In the genomic region with DNA sequence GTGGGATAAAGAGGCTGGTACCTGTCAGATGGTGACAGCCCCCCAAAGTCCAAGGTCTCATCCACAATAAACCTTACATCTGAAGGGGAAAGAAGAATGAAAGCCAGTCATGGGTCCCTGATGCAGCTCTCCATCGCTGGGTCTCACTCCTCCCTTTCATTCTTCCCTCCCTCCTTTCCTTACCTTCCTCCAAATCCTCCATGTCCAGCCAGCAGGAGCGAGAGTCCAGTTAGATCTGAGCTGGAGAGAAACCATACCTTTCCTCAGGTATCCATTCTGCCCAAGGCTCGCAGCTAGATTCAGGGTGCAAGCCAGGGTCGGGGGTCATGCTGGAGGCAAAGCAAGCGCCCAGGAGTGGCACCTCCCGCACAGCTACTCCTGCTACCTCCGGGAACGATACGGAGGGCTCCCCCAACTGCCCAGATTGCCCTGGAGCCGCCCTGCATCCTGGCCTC, we compare ENCODE assay signal across 8 cellular contexts. TPM values are rescaled to one million over a fixed set of nuclear protein-coding genes. Genes with fewer than 3 reads are reported as not detected.
DNase-seq lines count a peak whose midpoint lies in the region; ATAC-seq and TF ChIP-seq lines count a peak whose summit lies in the region.

No MANE protein-coding gene starts in this region.

- TF ChIP-seq CTCF in glutamatergic neuron (IDR thresholded peaks at IDR 0.05; ENCODE audit: partially characterized antibody, unreplicated experiment): no peak

- CTCF ChIA-PET in T-cell (lab: Charles Lee): interaction anchor here (0.6 to 1.7 kb wide), 8 partner anchors 117 to 250 kb away, joined by 3 to 12 read pairs (median 5); a partner anchor contains a TSS

- peaks cover 18 to 21% (median 18%) of the 10 kb centered on the region in 3 donors for H3K4me1 Mint-ChIP-seq in T-cell
- peaks cover 18% of the 10 kb centered on the region for H3K4me1 Mint-ChIP-seq in glutamatergic neuron (ENCODE audit: low read depth, unreplicated experiment)

- H3K4me3 ChIP-seq in H7 (ENCODE audit: insufficient read depth, low read depth, low read length) (peak overlapping the region; percentile 76), skeletal muscle tissue (ENCODE audit: low read length in 3 of 3) (peak overlapping the region; percentile 86 to 94 (median 88))

- H3K9ac ChIP-seq in skeletal muscle tissue (ENCODE audit: low read depth in 1 of 3, low read length in 3 of 3): peak overlapping the region; percentile 74 to 87 (median 87)

- H3K27ac Mint-ChIP-seq in T-cell (peak overlapping the region in 1 of 2 donors; percentile 91), glutamatergic neuron (ENCODE audit: unreplicated experiment) (peak overlapping the region; percentile 86)

- DNase-seq in H7 (peak; percentile 92), T-cell (no peak), glutamatergic neuron (no peak), NCI-H2227 (lab: John Stamatoyannopoulos, UW; ENCODE audit: unreplicated experiment) (no peak), C1 segment of cervical spinal cord (lab: John Stamatoyannopoulos, UW) (no peak), AML-193 (lab: John Stamatoyannopoulos, UW) (no peak), dedifferentiated amniotic fluid mesenchymal stem cell (ENCODE audit: extremely low spot score) (no peak)

- H3K27me3 Mint-ChIP-seq in T-cell: no peaks in the 10 kb centered on the region
- H3K27me3 Mint-ChIP-seq in glutamatergic neuron (ENCODE audit: unreplicated experiment): peaks cover 13% of the 10 kb centered on the region

- H3K27ac ChIP-seq in skeletal muscle tissue (ENCODE audit: low read depth, low read length): no peak overlapping the region

- H3K4me3 Mint-ChIP-seq in T-cell (peak overlapping the region; percentile 92 to 97 (median 94)), glutamatergic neuron (ENCODE audit: unreplicated experiment) (peak overlapping the region; percentile 100)

- H3K36me3 Mint-ChIP-seq in T-cell (no peaks in the 10 kb centered on the region), glutamatergic neuron (ENCODE audit: unreplicated experiment) (no peaks in the 10 kb centered on the region)

- no peaks in the 10 kb centered on the region for H3K9me3 Mint-ChIP-seq in T-cell
- peaks cover 9% of the 10 kb centered on the region for H3K9me3 Mint-ChIP-seq in glutamatergic neuron (ENCODE audit: unreplicated experiment)

- peaks cover 15 to 31% (median 20%) of the 10 kb centered on the region in 3 donors for H3K4me1 ChIP-seq in skeletal muscle tissue (ENCODE audit: control insufficient read depth in 3 of 3, insufficient read depth in 3 of 3, low read length in 3 of 3)

- H3K27me3 ChIP-seq in H7 (ENCODE audit: control insufficient read depth, insufficient read depth, low read length) (no peaks in the 10 kb centered on the region), skeletal muscle tissue (ENCODE audit: control insufficient read depth in 3 of 3, insufficient read depth in 3 of 3, low read length in 3 of 3) (no peaks in the 10 kb centered on the region)

- ATAC-seq in T-cell (replicated peaks in 1 of 4): no peak

- POLR2A ChIA-PET in T-cell (lab: Charles Lee): no interaction called here

- no peaks in the 10 kb centered on the region for H3K9me3 ChIP-seq in skeletal muscle tissue (ENCODE audit: control insufficient read depth in 3 of 3, low read length in 3 of 3)

- H3K36me3 ChIP-seq in H7 (replicated peaks; ENCODE audit: control insufficient read depth, insufficient read depth, low read length) (peaks cover 20% of the 10 kb centered on the region), skeletal muscle tissue (ENCODE audit: control insufficient read depth in 3 of 3, insufficient read depth in 3 of 3, low read length in 3 of 3) (peaks cover 0 to 2% (median 0%) of the 10 kb centered on the region in 3 donors)

RNA-seq across cellular contexts. Expression of a gene that starts 0.4 kb away (rescaled TPM):
- total RNA-seq in H7 (2014; rRNA removed; shearing (Covaris generic)): 112 and 141 TPM in 2 replicates
- total RNA-seq in T-cell: 1 to 10 TPM in 2 of 5 donors, under 1 TPM in 3; 0.35 to 1.6 (median 0.72) TPM
- 13.9 TPM for total RNA-seq in glutamatergic neuron (ENCODE audit: unreplicated experiment)
- 1.6 TPM for total RNA-seq in skeletal muscle tissue

RNA-seq across cellular contexts. Expression of a gene that starts 24.3 kb away (rescaled TPM):
- total RNA-seq in H7 (2014; rRNA removed; shearing (Covaris generic)): not detected in 2 replicates
- total RNA-seq in T-cell (not detected), glutamatergic neuron (ENCODE audit: unreplicated experiment) (0.64 TPM), skeletal muscle tissue (under 0.01 TPM)

RNA-seq across cellular contexts. Expression of a gene that starts 33.2 kb away (rescaled TPM):
- total RNA-seq in H7 (2014; rRNA removed; shearing (Covaris generic)): 7.8 and 11.0 TPM in 2 replicates
- 1 to 10 TPM; 4.1 to 5.3 (median 4.7) TPM for total RNA-seq in T-cell
- total RNA-seq in glutamatergic neuron (ENCODE audit: unreplicated experiment): 181 TPM
- 1.6 TPM for total RNA-seq in skeletal muscle tissue

Comparison
In these comparisons a context has a peak if more than half of its experiments do, and no peak if none do; other contexts are left out.
1. RNA of a gene that starts 33.2 kb away (total RNA-seq): 181 TPM in glutamatergic neuron (single experiment); 7.8 to 11.0 TPM in H7, 4.1 to 5.3 TPM in T-cell and 1.6 TPM in skeletal muscle tissue (single experiment); every median in the first group is over 10 times any median in the second.